In the genomic region with DNA sequence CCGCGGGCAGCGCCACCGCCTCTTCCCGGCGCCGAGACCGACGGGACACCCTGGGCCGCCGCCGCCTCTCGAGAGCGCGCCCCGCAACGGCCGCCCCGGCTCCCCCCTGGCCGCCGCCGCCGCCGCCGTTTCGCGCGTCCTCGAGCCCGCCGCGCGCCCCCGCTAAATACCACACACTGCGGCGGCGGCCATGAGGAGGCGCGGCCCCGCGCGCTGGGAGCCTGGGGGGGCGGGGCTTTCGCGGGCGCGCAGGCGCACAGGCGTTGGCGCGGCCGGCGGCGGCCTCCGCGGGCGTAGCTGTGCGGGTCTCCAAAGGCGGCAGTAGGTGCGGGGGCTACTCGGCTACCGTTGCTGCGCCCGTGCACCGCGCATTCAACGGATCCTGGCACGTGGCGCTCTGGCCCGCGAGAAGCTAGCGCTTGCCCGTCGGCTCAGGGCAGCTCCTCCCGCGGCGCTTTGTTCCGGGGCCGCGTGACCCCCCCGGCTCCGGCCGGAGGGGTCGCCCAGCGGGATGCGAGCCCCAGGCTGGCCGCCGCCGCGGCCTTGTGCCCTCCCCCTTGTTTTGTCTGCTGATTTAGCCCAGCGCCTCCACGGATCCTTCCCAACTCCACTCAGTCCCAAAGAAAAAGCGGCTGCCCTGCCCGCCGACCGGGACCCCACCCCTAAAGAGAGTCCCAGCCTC, we compare ENCODE assay signal across 1 cellular context.
TF ChIP-seq lines count a peak whose summit lies in the region.

A gene with protein sequence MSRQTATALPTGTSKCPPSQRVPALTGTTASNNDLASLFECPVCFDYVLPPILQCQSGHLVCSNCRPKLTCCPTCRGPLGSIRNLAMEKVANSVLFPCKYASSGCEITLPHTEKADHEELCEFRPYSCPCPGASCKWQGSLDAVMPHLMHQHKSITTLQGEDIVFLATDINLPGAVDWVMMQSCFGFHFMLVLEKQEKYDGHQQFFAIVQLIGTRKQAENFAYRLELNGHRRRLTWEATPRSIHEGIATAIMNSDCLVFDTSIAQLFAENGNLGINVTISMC (minus strand): TSS at position 142 of the 682 bp plus-strand sequence. CDS start 22,985 bp downstream, outside the sequence.

TF ChIP-seq in HCT116, 20 proteins besides CTCF, POLR2A, EP300 and RAD21 (continued from another document):
- TF ChIP-seq, protein P1, sequence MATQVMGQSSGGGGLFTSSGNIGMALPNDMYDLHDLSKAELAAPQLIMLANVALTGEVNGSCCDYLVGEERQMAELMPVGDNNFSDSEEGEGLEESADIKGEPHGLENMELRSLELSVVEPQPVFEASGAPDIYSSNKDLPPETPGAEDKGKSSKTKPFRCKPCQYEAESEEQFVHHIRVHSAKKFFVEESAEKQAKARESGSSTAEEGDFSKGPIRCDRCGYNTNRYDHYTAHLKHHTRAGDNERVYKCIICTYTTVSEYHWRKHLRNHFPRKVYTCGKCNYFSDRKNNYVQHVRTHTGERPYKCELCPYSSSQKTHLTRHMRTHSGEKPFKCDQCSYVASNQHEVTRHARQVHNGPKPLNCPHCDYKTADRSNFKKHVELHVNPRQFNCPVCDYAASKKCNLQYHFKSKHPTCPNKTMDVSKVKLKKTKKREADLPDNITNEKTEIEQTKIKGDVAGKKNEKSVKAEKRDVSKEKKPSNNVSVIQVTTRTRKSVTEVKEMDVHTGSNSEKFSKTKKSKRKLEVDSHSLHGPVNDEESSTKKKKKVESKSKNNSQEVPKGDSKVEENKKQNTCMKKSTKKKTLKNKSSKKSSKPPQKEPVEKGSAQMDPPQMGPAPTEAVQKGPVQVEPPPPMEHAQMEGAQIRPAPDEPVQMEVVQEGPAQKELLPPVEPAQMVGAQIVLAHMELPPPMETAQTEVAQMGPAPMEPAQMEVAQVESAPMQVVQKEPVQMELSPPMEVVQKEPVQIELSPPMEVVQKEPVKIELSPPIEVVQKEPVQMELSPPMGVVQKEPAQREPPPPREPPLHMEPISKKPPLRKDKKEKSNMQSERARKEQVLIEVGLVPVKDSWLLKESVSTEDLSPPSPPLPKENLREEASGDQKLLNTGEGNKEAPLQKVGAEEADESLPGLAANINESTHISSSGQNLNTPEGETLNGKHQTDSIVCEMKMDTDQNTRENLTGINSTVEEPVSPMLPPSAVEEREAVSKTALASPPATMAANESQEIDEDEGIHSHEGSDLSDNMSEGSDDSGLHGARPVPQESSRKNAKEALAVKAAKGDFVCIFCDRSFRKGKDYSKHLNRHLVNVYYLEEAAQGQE (IDR thresholded peaks at IDR 0.05; ENCODE audit: low read depth), result no peak
- TF ChIP-seq SIN3A (IDR thresholded peaks at IDR 0.05; ENCODE audit: low read depth) (no peak), FOSL1 (IDR thresholded peaks at IDR 0.05; ENCODE audit: low read depth) (no peak)
